ENCODE assay signal across 24 cellular contexts in genomic region chr15:93706476-93706875, GRCh38.
"Had no signal": no experiment of that assay in that cellular context is flagged by ENCODE, and none has a peak within 500 bp of the region (broad histone marks: within the 10 kb centered on the region; RNA-seq: fewer than 3 reads in every experiment).

No MANE protein-coding gene starts in this region.

- H3K9me3 ChIP-seq: colonic mucosa, esophagus muscularis mucosa, gastroesophageal sphincter, lower lobe of right lung, psoas muscle, spleen, suprapubic skin, thyroid gland had no signal

- H3K4me3 ChIP-seq: colonic mucosa, esophagus muscularis mucosa, gastroesophageal sphincter, heart right ventricle, lower lobe of right lung, psoas muscle, skin epidermis, spleen, suprapubic skin, thyroid gland had no signal

- ATAC-seq: foreskin keratinocyte; gastroesophageal sphincter; left colon; left ventricle myocardium superior; lower lobe of right lung; naive thymus-derived CD8-positive, alpha-beta T cell; psoas muscle; right cardiac atrium; stimulated activated naive B cell treated with anti-CD40 and anti-IgM and Interleukin-4, amounts not matched to agents 10 μg/mL and 1 μg/mL and 100 μg/mL, for 72 hours; stimulated activated naive CD8-positive, alpha-beta T cell treated with anti-CD3 and anti-CD28 coated beads, Interleukin-15, amount 100 ng/mL, for 72 hours had no signal

- H3K27ac ChIP-seq: colonic mucosa, epithelial cell of prostate, esophagus muscularis mucosa, foreskin keratinocyte, gastroesophageal sphincter, lower lobe of right lung, psoas muscle, skin epidermis, spleen, suprapubic skin, thyroid gland had no signal

- H3K36me3 ChIP-seq: colonic mucosa, esophagus muscularis mucosa, gastroesophageal sphincter, heart right ventricle, lower lobe of right lung, spleen, suprapubic skin, thyroid gland had no signal

- H3K4me1 ChIP-seq: colonic mucosa, foreskin keratinocyte, gastroesophageal sphincter, lower lobe of right lung, psoas muscle, spleen, thyroid gland had no signal

- DNase-seq: colonic mucosa; effector CD8-positive, alpha-beta T cell; endodermal cell; foreskin keratinocyte; heart right ventricle; hippocampal formation; kidney glomerular epithelial cell; left colon; left ventricle myocardium superior; lower lobe of right lung; naive thymus-derived CD8-positive, alpha-beta T cell; posterior cingulate gyrus; psoas muscle; right cardiac atrium; spleen; stimulated activated CD4-positive, alpha-beta T cell treated with anti-CD3 and anti-CD28 coated beads, Interleukin-2, amount 100 ng/mL, for 48 hours; stimulated activated naive B cell treated with anti-CD40 and anti-IgM and Interleukin-4, amounts not matched to agents 10 μg/mL and 1 μg/mL and 100 μg/mL, for 72 hours; stimulated activated naive CD8-positive, alpha-beta T cell treated with anti-CD3 and anti-CD28 coated beads, Interleukin-15, amount 100 ng/mL, for 72 hours; thyroid gland had no signal

- H3K27me3 ChIP-seq: colonic mucosa, esophagus muscularis mucosa, foreskin keratinocyte, gastroesophageal sphincter, heart right ventricle, spleen, suprapubic skin, thyroid gland had no signal
